In genomic region chr7:91940572-91941341, GRCh38 we compare ENCODE assay signal across 8 cellular contexts. TPM values are rescaled to one million over a fixed set of nuclear protein-coding genes. Genes with fewer than 3 reads are reported as not detected.
DNase-seq lines count a peak whose midpoint lies in the region; ATAC-seq and TF ChIP-seq lines count a peak whose summit lies in the region.

Gene AKAP9 (plus strand): TSS chr7:91940862. CDS start chr7:91941100, 238 bp downstream.

- peak within 1 kb of the TSS; percentile 78 for H3K4me3 ChIP-seq in fibroblast of villous mesenchyme (ENCODE audit: low read depth, low read length)
- H3K4me3 ChIP-seq in neural progenitor cell, result peak within 1 kb of the TSS; percentile 90

- ATAC-seq in GM21786 (IDR thresholded peaks at IDR 0.05; ENCODE audit: unreplicated experiment), result peak; percentile 93

- no peaks in the 10 kb centered on the region for H3K27me3 Mint-ChIP-seq in neural progenitor cell (ENCODE audit: insufficient read depth, low read depth)

- TF ChIP-seq CTCF in fibroblast of villous mesenchyme (IDR thresholded peaks at IDR 0.05; ENCODE audit: insufficient read depth, low read depth, low read length), result no peak
- no peak for TF ChIP-seq CTCF in neural progenitor cell (IDR thresholded peaks at IDR 0.05)

- no peaks in the 10 kb centered on the region for H3K27me3 ChIP-seq in neural progenitor cell

- H3K36me3 Mint-ChIP-seq in neural progenitor cell, result no peaks in the 10 kb centered on the region

- H4K20me1 ChIP-seq in neural progenitor cell (ENCODE audit: low read depth), result peaks cover 36% of the 10 kb centered on the region

- peak within 1 kb of the TSS; percentile 95 for H3K4me3 Mint-ChIP-seq in neural progenitor cell

- H3K9me3 ChIP-seq in KOPT-K1 (ENCODE audit: insufficient read depth, low read length, poor library complexity, severe bottlenecking) (no peaks in the 10 kb centered on the region), neural progenitor cell (ENCODE audit: low read depth) (no peaks in the 10 kb centered on the region)

- peak within 1 kb of the TSS; percentile 98 for H3K27ac Mint-ChIP-seq in neural progenitor cell

- peak within 1 kb of the TSS; percentile 89 for H2AFZ ChIP-seq in neural progenitor cell (replicated peaks)

- H3K9me3 Mint-ChIP-seq in neural progenitor cell, result no peaks in the 10 kb centered on the region

- DNase-seq in Daoy (ENCODE audit: low read depth), result peak; percentile 90
- peak; percentile 96 for DNase-seq in RPMI8226
- peak; percentile 80 for DNase-seq in activated effector memory CD4-positive, alpha-beta T cell treated with Interleukin-2 at 50 U/mL for 16 hours
- peak; percentile 81 for DNase-seq in fibroblast of villous mesenchyme (ENCODE audit: low read depth)
- peak; percentile 88 for DNase-seq in neural progenitor cell (ENCODE audit: low spot score)
- DNase-seq in stromal cell of bone marrow (ENCODE audit: low read depth), result peak; percentile 57

- peaks cover 51% of the 10 kb centered on the region for H3K79me2 ChIP-seq in neural progenitor cell (ENCODE audit: low read depth)

- no peaks in the 10 kb centered on the region for H3K36me3 ChIP-seq in KOPT-K1 (ENCODE audit: insufficient read depth, low read length)
- no peaks in the 10 kb centered on the region for H3K36me3 ChIP-seq in neural progenitor cell

- peaks cover 28% of the 10 kb centered on the region for H3F3A ChIP-seq in neural progenitor cell (ENCODE audit: low read depth)

- H3K27ac ChIP-seq in KOPT-K1 (ENCODE audit: low read depth, low read length, poor library complexity, severe bottlenecking) (peak within 1 kb of the TSS; percentile 86), neural progenitor cell (peak within 1 kb of the TSS; percentile 92)

- H3K9ac ChIP-seq in neural progenitor cell, result peak within 1 kb of the TSS; percentile 73

- H3K4me2 ChIP-seq in neural progenitor cell, result peak within 1 kb of the TSS; percentile 91

- H3K4me1 Mint-ChIP-seq in neural progenitor cell, result peaks cover 27% of the 10 kb centered on the region

- peaks cover 23% of the 10 kb centered on the region for H3K4me1 ChIP-seq in neural progenitor cell

RNA-seq across cellular contexts. Expression of gene AKAP9, which starts in this region (rescaled TPM):
- total RNA-seq in Daoy (2014; rRNA removed; shearing (Covaris generic)), result 24.5 and 34.2 TPM in 2 replicates
- 43.2 and 49.2 TPM in 2 replicates for total RNA-seq in fibroblast of villous mesenchyme
- total RNA-seq in neural progenitor cell (ENCODE audit: low replicate concordance), result 68.6 and 93.4 TPM in 2 replicates

Comparison
In these comparisons a context has a peak if more than half of its experiments do, and no peak if none do; other contexts are left out.
1. Peak in every context shown above with its lines: DNase-seq, ATAC-seq, H3K4me3 ChIP-seq and H3K27ac ChIP-seq.